Comparison of ENCODE assay signal across 2 cellular contexts in the genomic region with DNA sequence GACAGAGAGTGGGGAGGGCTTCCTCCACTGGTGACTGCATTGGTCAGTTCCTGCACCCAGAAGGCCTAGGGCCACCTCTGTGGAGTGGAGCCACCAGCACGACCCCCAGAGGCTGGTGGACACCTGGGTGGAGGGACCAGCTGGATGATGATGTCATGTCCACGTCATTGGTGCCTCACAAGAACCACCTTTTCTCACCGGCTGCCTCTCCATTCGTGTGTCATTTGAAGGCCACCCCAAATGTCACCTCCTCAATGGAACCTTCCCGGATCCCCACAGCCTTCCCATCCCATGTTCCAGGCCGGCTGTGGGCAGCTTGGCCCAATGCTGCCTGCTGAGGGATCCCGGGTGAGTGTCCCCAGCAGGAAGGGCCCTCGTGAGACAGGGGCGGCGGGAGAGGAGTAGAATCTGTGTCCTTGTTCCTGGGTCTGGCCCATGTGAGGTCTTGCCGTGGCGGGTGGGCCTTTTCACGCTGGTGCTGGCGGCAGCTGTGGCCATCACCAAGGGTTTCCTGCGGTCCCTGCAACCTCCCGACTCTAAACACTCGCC.
A peak's percentile ranks its signal among the peaks of the same experiment; 100 is the strongest.
TF ChIP-seq lines count a peak whose summit lies in the region.

No MANE protein-coding gene starts in this region.

TF ChIP-seq in PFSK-1, 5 proteins besides CTCF, POLR2A, EP300 and RAD21 (continued from another document):
- TF ChIP-seq POLR2AphosphoS5 (IDR thresholded peaks at IDR 0.05; ENCODE audit: low read depth, low read length), result peak; percentile 74; the same call in 1 of the 2 replicates
- peak; percentile 53; the same call in 1 of the 2 replicates for TF ChIP-seq TAF1 (IDR thresholded peaks at IDR 0.05; ENCODE audit: borderline replicate concordance, insufficient read depth, low read length)
- no peak for TF ChIP-seq REST (IDR thresholded peaks at IDR 0.05; ENCODE audit: insufficient read depth in 1 of 2, low read depth in 2 of 2, low read length in 2 of 2)
- peak; percentile 16 for TF ChIP-seq FOXP2 (optimal IDR thresholded peaks at IDR 0.05; ENCODE audit: borderline replicate concordance, extremely low read depth, extremely low read length, insufficient read depth)

TF ChIP-seq in H1, 55 proteins besides CTCF, POLR2A, EP300 and RAD21:
- TF ChIP-seq EGR1 (IDR thresholded peaks at IDR 0.05; ENCODE audit: borderline replicate concordance, low read depth, low read length) (no peak), TCF12 (IDR thresholded peaks at IDR 0.05; ENCODE audit: low read depth, low read length) (no peak), CBX8 (IDR thresholded peaks at IDR 0.05; ENCODE audit: borderline replicate concordance, low read depth, low read length) (no peak), TBP (IDR thresholded peaks at IDR 0.05; ENCODE audit: low read depth, low read length) (no peak), YY1 (IDR thresholded peaks at IDR 0.05; ENCODE audit: low read depth, low read length) (no peak)
- TF ChIP-seq, protein P1, sequence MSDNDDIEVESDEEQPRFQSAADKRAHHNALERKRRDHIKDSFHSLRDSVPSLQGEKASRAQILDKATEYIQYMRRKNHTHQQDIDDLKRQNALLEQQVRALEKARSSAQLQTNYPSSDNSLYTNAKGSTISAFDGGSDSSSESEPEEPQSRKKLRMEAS (IDR thresholded peaks at IDR 0.05), result no peak
